ENCODE assay signal across 8 cellular contexts in the genomic region with DNA sequence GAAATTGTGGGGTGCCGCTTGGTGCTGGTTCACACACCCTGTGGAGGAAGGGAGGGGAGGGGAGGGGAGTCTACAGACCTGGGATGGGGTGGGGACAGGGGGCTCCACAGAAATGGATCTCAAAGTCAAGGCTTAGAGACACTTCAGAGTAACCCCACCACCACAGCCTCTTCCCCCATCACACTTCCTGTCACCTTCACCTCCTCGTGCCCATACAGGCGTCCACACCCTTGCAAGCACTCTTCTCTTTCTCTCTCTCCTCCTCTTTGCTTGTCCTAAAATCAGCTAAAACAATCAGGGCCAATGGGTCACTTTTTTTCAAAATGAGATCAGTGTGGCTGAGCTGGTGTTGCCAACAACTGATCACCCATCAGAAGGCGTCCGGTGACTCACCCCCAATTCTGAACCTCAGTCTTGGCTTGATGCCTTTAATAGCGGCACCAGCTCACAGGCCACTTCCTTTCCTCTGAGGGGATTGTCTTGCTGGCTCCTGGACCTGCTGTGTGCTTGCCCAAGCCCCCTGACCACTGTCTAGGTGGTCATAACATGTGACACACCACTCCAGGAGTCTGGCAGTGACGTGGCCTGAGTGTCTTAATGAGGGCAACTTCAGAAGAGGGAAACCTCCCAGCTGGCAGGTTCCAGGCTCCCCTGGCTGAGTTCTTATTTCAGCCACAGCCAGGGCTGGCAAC. TPM values are rescaled to one million over a fixed set of nuclear protein-coding genes. Genes with fewer than 3 reads are reported as not detected.
DNase-seq lines count a peak whose midpoint lies in the region; ATAC-seq and TF ChIP-seq lines count a peak whose summit lies in the region.

No MANE protein-coding gene starts in this region.

- POLR2A ChIA-PET in GM10248 (lab: Yijun Ruan, JAX), result no interaction called here

- CTCF ChIA-PET in GM10248 (lab: Yijun Ruan, JAX), result interaction anchor here (1.2 to 1.3 kb wide), 2 partner anchors 11 to 18 kb away, joined by 3 read pairs; no protein-coding TSS in a partner anchor

- peaks cover 5% of the 10 kb centered on the region for H3K36me3 Mint-ChIP-seq in effector memory CD8-positive, alpha-beta T cell (ENCODE audit: insufficient read depth)

- ATAC-seq in effector memory CD8-positive, alpha-beta T cell (replicated peaks), result peak; percentile 81
- ATAC-seq in GM21526 (IDR thresholded peaks at IDR 0.05; ENCODE audit: low FRiP score, unreplicated experiment), result no peak
- ATAC-seq in HG03521 (IDR thresholded peaks at IDR 0.05; ENCODE audit: unreplicated experiment), result no peak

- no peaks in the 10 kb centered on the region for H3K9me3 ChIP-seq in osteoblast (ENCODE audit: low read depth, low read length)

- peaks cover 60% of the 10 kb centered on the region for H3K27me3 ChIP-seq in osteoblast (ENCODE audit: insufficient read depth, low read length)

- H3K79me2 ChIP-seq in osteoblast (ENCODE audit: insufficient read depth, low read length), result no peaks in the 10 kb centered on the region

- peaks cover 4% of the 10 kb centered on the region for H4K20me1 ChIP-seq in osteoblast (ENCODE audit: insufficient read depth, low read length)

- H3K4me2 ChIP-seq in osteoblast (ENCODE audit: insufficient read depth, low read length), result peak overlapping the region; percentile 69

- peaks cover 12% of the 10 kb centered on the region for H3K4me1 ChIP-seq in osteoblast (ENCODE audit: insufficient read depth, low read length)

- H3K4me3 ChIP-seq in osteoblast (ENCODE audit: insufficient read depth, low read length), result no peak overlapping the region

- peaks cover 27 to 33% of the 10 kb centered on the region in 2 donors for H3K4me1 Mint-ChIP-seq in effector memory CD8-positive, alpha-beta T cell (ENCODE audit: low read depth in 2 of 2)

- DNase-seq in NK-92 treated with Interleukin-12 subunit alpha and Interleukin-12 subunit beta, amount 100 ng/mL, for 24 hours (lab: John Stamatoyannopoulos, UW), result peak; percentile 91
- DNase-seq in NK-92 (lab: John Stamatoyannopoulos, UW; ENCODE audit: unreplicated experiment) (no peak), UCSD-AML1 (lab: John Stamatoyannopoulos, UW; ENCODE audit: unreplicated experiment) (peak; percentile 28), osteoblast (ENCODE audit: insufficient read length, low spot score, missing footprints) (peak; percentile 100), GM10248 (ENCODE audit: extremely low spot score) (no peak)
- DNase-seq in effector memory CD8-positive, alpha-beta T cell, result peak; percentile 53 to 55 (median 54)

- H2AFZ ChIP-seq in osteoblast (ENCODE audit: low read length), result no peak overlapping the region

- peak overlapping the region; percentile 54 to 82 for H3K4me3 Mint-ChIP-seq in effector memory CD8-positive, alpha-beta T cell

- TF ChIP-seq CTCF in osteoblast (IDR thresholded peaks at IDR 0.05; ENCODE audit: extremely low read depth, low read depth, low read length), result no peak
- no peak for TF ChIP-seq CTCF in GM10248 (IDR thresholded peaks at IDR 0.05; ENCODE audit: control extremely low read depth, extremely low read depth, low read depth, missing control alignments)

- H3K9me3 Mint-ChIP-seq in effector memory CD8-positive, alpha-beta T cell, result no peaks in the 10 kb centered on the region

- H3K27me3 Mint-ChIP-seq in effector memory CD8-positive, alpha-beta T cell, result peaks cover 19 to 34% of the 10 kb centered on the region in 2 donors

- H3K27ac ChIP-seq in osteoblast (ENCODE audit: low read depth, low read length), result no peak overlapping the region

- no peaks in the 10 kb centered on the region for H3K36me3 ChIP-seq in osteoblast (ENCODE audit: insufficient read depth, low read length)

- peak overlapping the region; percentile 75 to 93 for H3K27ac Mint-ChIP-seq in effector memory CD8-positive, alpha-beta T cell

RNA-seq across cellular contexts. Expression of a gene that starts 1.5 kb away (rescaled TPM):
- under 0.01 TPM in 2 replicates for total RNA-seq in osteoblast

RNA-seq across cellular contexts. Expression of a gene that starts 12.1 kb away (rescaled TPM):
- 20.6 and 22.7 TPM in 2 replicates for total RNA-seq in osteoblast

RNA-seq across cellular contexts. Expression of a gene that starts 29.0 kb away (rescaled TPM):
- 8.7 and 8.8 TPM in 2 replicates for total RNA-seq in osteoblast

RNA-seq across cellular contexts. Expression of a gene that starts 38.4 kb away (rescaled TPM):
- 14.4 and 16.3 TPM in 2 replicates for total RNA-seq in osteoblast

RNA-seq across cellular contexts. Expression of a gene that starts 38.8 kb away (rescaled TPM):
- total RNA-seq in osteoblast, result 0.29 and 0.36 TPM in 2 replicates

Comparison
In these comparisons a context has a peak if more than half of its experiments do, and no peak if none do; other contexts are left out.
1. DNase-seq: peak in NK-92 treated with Interleukin-12 subunit alpha and Interleukin-12 subunit beta, amount 100 ng/mL, for 24 hours (single experiment), UCSD-AML1 (single experiment), effector memory CD8-positive, alpha-beta T cell (3 of 3) and osteoblast (single experiment); none in NK-92 (single experiment) and GM10248 (single experiment).